11 cellular contexts compared by ENCODE assay signal in the genomic region with DNA sequence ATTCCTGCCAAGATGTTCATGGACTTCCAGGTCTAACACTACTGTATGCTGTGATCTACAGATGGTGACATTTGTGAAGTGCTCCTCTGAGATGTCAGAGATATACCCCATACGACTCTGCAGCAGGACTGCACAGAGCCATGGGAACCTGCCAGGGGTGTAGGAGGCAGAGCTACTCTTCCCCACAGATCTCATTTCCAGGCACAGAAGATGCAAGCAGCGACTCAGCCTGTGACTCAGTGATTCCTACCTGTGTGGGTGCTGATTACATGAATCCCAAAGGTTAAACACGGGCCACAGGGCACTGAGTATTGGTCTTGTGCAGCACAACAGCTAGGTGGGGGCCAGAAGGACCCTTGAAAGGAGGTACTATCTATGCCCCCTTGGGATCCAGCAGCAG.
"Had no signal": no experiment of that assay in that cellular context is flagged by ENCODE, and none has a peak within 500 bp of the region (broad histone marks: within the 10 kb centered on the region; RNA-seq: fewer than 3 reads in every experiment).

No MANE protein-coding gene starts in this region.

- H3K27ac Mint-ChIP-seq: activated T-cell treated with anti-CD3 and anti-CD28 coated beads, Interleukin-2, amount 50 U/mL, for 72 hours had no signal

- DNase-seq: central memory CD4-positive, alpha-beta T cell; effector CD4-positive, alpha-beta T cell; hippocampal formation; lower lobe of right lung; midbrain; SIG-M5; thyroid gland had no signal

- H3K27ac ChIP-seq: coronary artery, lower lobe of right lung, right atrium auricular region, thyroid gland, vagina had no signal

- ATAC-seq: lower lobe of right lung had no signal
